In genomic region chr17:17849863-17850373, GRCh38 we compare ENCODE assay signal across 8 cellular contexts. TPM values are rescaled to one million over a fixed set of nuclear protein-coding genes. Genes with fewer than 3 reads are reported as not detected.
DNase-seq lines count a peak whose midpoint lies in the region; ATAC-seq and TF ChIP-seq lines count a peak whose summit lies in the region.

No MANE protein-coding gene starts in this region.

- in situ Hi-C loops in Caki2 (cut with HindIII; ENCODE audit: low pct_unique_long_range_greater_than_20kb, low sequenced_read_pairs) = no loop called here

- H3K4me1 Mint-ChIP-seq in activated B cell treated with CpG ODN at 0.5 μM for 24 hours (peaks cover 35% of the 10 kb centered on the region), mesothelial cell of epicardium (peaks cover 26% of the 10 kb centered on the region)

- no peak for TF ChIP-seq EP300 in Ishikawa (IDR thresholded peaks at IDR 0.05; ENCODE audit: borderline replicate concordance)

- ATAC-seq in activated B cell treated with CpG ODN at 0.5 μM for 24 hours (ENCODE audit: low read depth) = peak; percentile 88

- H3K36me3 Mint-ChIP-seq in activated B cell treated with CpG ODN at 0.5 μM for 24 hours (ENCODE audit: low read depth) = peaks cover 3% of the 10 kb centered on the region
- peaks cover 7% of the 10 kb centered on the region for H3K36me3 Mint-ChIP-seq in mesothelial cell of epicardium

- POLR2A ChIA-PET in activated B cell treated with CpG ODN at 0.5 μM for 24 hours (lab: Charles Lee) = interaction anchor here (0.6 to 1.9 kb wide), 5 partner anchors 9 to 860 kb away, joined by 3 to 9 read pairs (median 7); no protein-coding TSS in a partner anchor

- H3K27ac Mint-ChIP-seq in activated B cell treated with CpG ODN at 0.5 μM for 24 hours (peak overlapping the region; percentile 24), mesothelial cell of epicardium (peak overlapping the region; percentile 22)

- H3K27ac ChIP-seq in cingulate gyrus (ENCODE audit: low read depth, low read length) = peak overlapping the region; percentile 83

- peak; percentile 31 for DNase-seq in Caki2 (ENCODE audit: low read depth)
- no peak for DNase-seq in activated B cell treated with CpG ODN at 0.5 μM for 24 hours
- DNase-seq in mesothelial cell of epicardium (ENCODE audit: low spot score in 2 of 2, unreplicated experiment in 2 of 2) = no peak
- peak; percentile 64 for DNase-seq in superior temporal gyrus (ENCODE audit: extremely low spot score)
- DNase-seq in cerebellar cortex (ENCODE audit: low spot score) = no peak
- no peak for DNase-seq in NCI-H1092 (lab: John Stamatoyannopoulos, UW)

- no peak for TF ChIP-seq RAD21 in Ishikawa (IDR thresholded peaks at IDR 0.05; ENCODE audit: low read depth)

- no peaks in the 10 kb centered on the region for H3K9me3 Mint-ChIP-seq in activated B cell treated with CpG ODN at 0.5 μM for 24 hours
- H3K9me3 Mint-ChIP-seq in mesothelial cell of epicardium = no peaks in the 10 kb centered on the region

- no peak for TF ChIP-seq CTCF in activated B cell treated with CpG ODN at 0.5 μM for 24 hours (IDR thresholded peaks at IDR 0.05)
- no peak for TF ChIP-seq CTCF in mesothelial cell of epicardium (IDR thresholded peaks at IDR 0.05; ENCODE audit: unreplicated experiment)

- CTCF ChIA-PET in activated B cell treated with CpG ODN at 0.5 μM for 24 hours (lab: Charles Lee) = interaction anchor here (0.8 to 1.4 kb wide), 4 partner anchors 10 to 38 kb away, joined by 3 to 5 read pairs (median 4); partner anchors contain the start of gene SREBF1

- H3K27me3 Mint-ChIP-seq in activated B cell treated with CpG ODN at 0.5 μM for 24 hours (no peaks in the 10 kb centered on the region), mesothelial cell of epicardium (ENCODE audit: low read depth) (no peaks in the 10 kb centered on the region)

- intact Hi-C loops in activated B cell treated with CpG ODN at 0.5 μM for 24 hours (cut with micrococcal nuclease) = loop anchor here (1.0 kb wide), 1 partner anchor 10 kb away; no protein-coding TSS in a partner anchor

- no peak overlapping the region for H3K4me3 Mint-ChIP-seq in activated B cell treated with CpG ODN at 0.5 μM for 24 hours
- H3K4me3 Mint-ChIP-seq in mesothelial cell of epicardium = no peak overlapping the region

TF ChIP-seq in Ishikawa, 13 proteins besides CTCF, POLR2A, EP300 and RAD21:
- TF ChIP-seq CREB1 (IDR thresholded peaks at IDR 0.05; ENCODE audit: low read depth) (no peak), YY1 (IDR thresholded peaks at IDR 0.05; ENCODE audit: low read depth) (0 out of 2 replicates have a peak, but pooled peaks have one; percentile 22), CEBPB (IDR thresholded peaks at IDR 0.05) (no peak)
- TF ChIP-seq, protein P1, sequence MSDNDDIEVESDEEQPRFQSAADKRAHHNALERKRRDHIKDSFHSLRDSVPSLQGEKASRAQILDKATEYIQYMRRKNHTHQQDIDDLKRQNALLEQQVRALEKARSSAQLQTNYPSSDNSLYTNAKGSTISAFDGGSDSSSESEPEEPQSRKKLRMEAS (IDR thresholded peaks at IDR 0.05) = 0 out of 2 replicates have a peak, but pooled peaks have one; percentile 25

RNA-seq across cellular contexts. Expression of gene SREBF1, which starts 13.1 kb away (rescaled TPM):
- 33.9 and 59.6 TPM in 2 replicates for total RNA-seq in Caki2 (2014; rRNA removed; shearing (Covaris generic); ENCODE audit: low replicate concordance)
- total RNA-seq in activated B cell treated with CpG ODN at 0.5 μM for 24 hours = 16.7 and 19.7 TPM in 2 replicates
- 179 to 187 TPM (median 181 TPM) in 3 replicates for total RNA-seq in mesothelial cell of epicardium

Comparison
In these comparisons a context has a peak if more than half of its experiments do, and no peak if none do; other contexts are left out.
1. DNase-seq: peak in Caki2 (single experiment) and superior temporal gyrus (single experiment); none in activated B cell treated with CpG ODN at 0.5 μM for 24 hours (single experiment), mesothelial cell of epicardium (0 of 2), cerebellar cortex (single experiment) and NCI-H1092 (single experiment).